ENCODE assay signal across 1 cellular context in genomic region chr19:38164526-38164925, GRCh38.
TF ChIP-seq lines count a peak whose summit lies in the region.

No MANE protein-coding gene starts in this region.

TF ChIP-seq in GM23338, 12 proteins besides CTCF, POLR2A, EP300 and RAD21 (continued from another document):
- TF ChIP-seq ZNF462 (CRISPR knock-in tag; IDR thresholded peaks at IDR 0.05) (no peak), STAT1 (IDR thresholded peaks at IDR 0.05; ENCODE audit: unreplicated experiment) (no peak), EZH2phosphoT487 (IDR thresholded peaks at IDR 0.05; ENCODE audit: unreplicated experiment) (no peak)
- TF ChIP-seq, protein P1, sequence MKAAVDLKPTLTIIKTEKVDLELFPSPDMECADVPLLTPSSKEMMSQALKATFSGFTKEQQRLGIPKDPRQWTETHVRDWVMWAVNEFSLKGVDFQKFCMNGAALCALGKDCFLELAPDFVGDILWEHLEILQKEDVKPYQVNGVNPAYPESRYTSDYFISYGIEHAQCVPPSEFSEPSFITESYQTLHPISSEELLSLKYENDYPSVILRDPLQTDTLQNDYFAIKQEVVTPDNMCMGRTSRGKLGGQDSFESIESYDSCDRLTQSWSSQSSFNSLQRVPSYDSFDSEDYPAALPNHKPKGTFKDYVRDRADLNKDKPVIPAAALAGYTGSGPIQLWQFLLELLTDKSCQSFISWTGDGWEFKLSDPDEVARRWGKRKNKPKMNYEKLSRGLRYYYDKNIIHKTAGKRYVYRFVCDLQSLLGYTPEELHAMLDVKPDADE (IDR thresholded peaks at IDR 0.05): no peak
